In the genomic region with DNA sequence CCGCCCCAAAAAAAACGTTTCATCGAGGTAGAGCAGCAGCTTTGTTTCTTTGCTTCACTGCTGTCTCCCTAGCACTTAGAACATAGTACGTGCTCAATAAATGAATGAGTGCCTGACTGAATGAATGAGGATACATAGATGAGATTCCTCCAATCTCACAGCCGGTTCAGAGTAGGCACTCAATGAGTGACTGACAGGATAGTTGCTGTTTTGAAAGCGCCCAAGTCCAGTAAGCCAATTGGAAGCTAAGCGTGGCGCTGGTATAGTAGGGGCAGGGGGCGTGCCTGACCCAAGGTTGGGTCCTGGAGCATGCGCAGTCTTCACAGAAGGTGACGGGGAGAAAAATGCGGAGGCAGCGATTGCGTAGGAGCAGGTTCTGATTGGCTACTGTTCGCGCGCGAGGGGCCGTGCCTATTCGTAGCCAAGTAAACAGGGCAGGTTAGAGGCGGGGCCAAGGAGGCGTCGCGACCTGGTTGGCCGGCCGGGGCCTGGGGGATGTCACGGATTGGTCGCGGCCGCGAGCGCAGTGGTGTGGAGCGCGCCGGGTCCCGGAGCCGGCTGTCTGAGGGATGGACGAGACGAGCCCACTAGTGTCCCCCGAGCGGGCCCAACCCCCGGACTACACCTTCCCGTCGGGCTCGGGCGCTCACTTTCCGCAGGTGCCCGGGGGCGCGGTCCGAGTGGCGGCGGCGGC, we compare ENCODE assay signal across 1 cellular context.
TF ChIP-seq lines count a peak whose summit lies in the region.

A gene (plus strand): TSS at position 498 of the 694 bp plus-strand sequence. CDS start 72 bp downstream, at position 570.

TF ChIP-seq in HepG2, 621 proteins besides CTCF, POLR2A, EP300 and RAD21 (continued from another document and continues in another):
- TF ChIP-seq HCFC1 (IDR thresholded peaks at IDR 0.05; ENCODE audit: low read depth, low read length) (no peak), ONECUT2 (CRISPR knock-in tag; IDR thresholded peaks at IDR 0.05) (no peak), ZSCAN12 (CRISPR knock-in tag; IDR thresholded peaks at IDR 0.05) (no peak), MIER3 (CRISPR knock-in tag; IDR thresholded peaks at IDR 0.05; ENCODE audit: borderline replicate concordance) (peak; percentile 32; the same call in 1 of the 2 replicates), ZNF430 (CRISPR knock-in tag; IDR thresholded peaks at IDR 0.05) (no peak), DNMT1 (CRISPR knock-in tag; IDR thresholded peaks at IDR 0.05) (no peak), TGIF2 (CRISPR knock-in tag; IDR thresholded peaks at IDR 0.05) (peak; percentile 75), ZNF24 (IDR thresholded peaks at IDR 0.05) (peak; percentile 94), ZNF790 (CRISPR knock-in tag; IDR thresholded peaks at IDR 0.05; ENCODE audit: borderline replicate concordance) (no peak; the same call in 1 of the 2 replicates), ZNF878 (CRISPR knock-in tag; IDR thresholded peaks at IDR 0.05) (no peak), PAWR (CRISPR knock-in tag; IDR thresholded peaks at IDR 0.05; ENCODE audit: borderline replicate concordance) (no peak), POGZ (CRISPR knock-in tag; IDR thresholded peaks at IDR 0.05) (peak; percentile 75), POLR2AphosphoS5 (IDR thresholded peaks at IDR 0.05; ENCODE audit: low read depth, low read length) (peak; percentile 35; the same call in 1 of the 2 replicates), KLF12 (CRISPR knock-in tag; IDR thresholded peaks at IDR 0.05; ENCODE audit: borderline replicate concordance) (no peak), NFIB (CRISPR knock-in tag; IDR thresholded peaks at IDR 0.05; ENCODE audit: borderline replicate concordance) (no peak), YEATS4 (CRISPR knock-in tag; IDR thresholded peaks at IDR 0.05; ENCODE audit: borderline replicate concordance) (no peak), TAF1 (CRISPR knock-in tag; IDR thresholded peaks at IDR 0.05) (peak; percentile 74), RCOR2 (CRISPR knock-in tag; IDR thresholded peaks at IDR 0.05) (peak; percentile 71; the same call in 1 of the 2 replicates), SP2 (CRISPR knock-in tag; IDR thresholded peaks at IDR 0.05) (peak; percentile 85), KAT7 (CRISPR knock-in tag; IDR thresholded peaks at IDR 0.05; ENCODE audit: borderline replicate concordance) (peak; percentile 49; the same call in 1 of the 2 replicates), MEIS2 (CRISPR knock-in tag; IDR thresholded peaks at IDR 0.05) (peak; percentile 19; the same call in 1 of the 2 replicates), ZNF768 (CRISPR knock-in tag; IDR thresholded peaks at IDR 0.05) (no peak), ERF (CRISPR knock-in tag; IDR thresholded peaks at IDR 0.05) (peak; percentile 82; the same call in 1 of the 2 replicates), ZNF775 (CRISPR knock-in tag; IDR thresholded peaks at IDR 0.05; ENCODE audit: borderline replicate concordance) (no peak), POLR2G (IDR thresholded peaks at IDR 0.05; ENCODE audit: low read depth, low read length) (peak; percentile 61; the same call in 1 of the 2 replicates), ZMYM2 (CRISPR knock-in tag; IDR thresholded peaks at IDR 0.05) (no peak), U2AF2 (IDR thresholded peaks at IDR 0.05; ENCODE audit: low read depth, low read length) (no peak), SKI (IDR thresholded peaks at IDR 0.05; ENCODE audit: partially characterized antibody) (peak; percentile 34), SALL1 (CRISPR knock-in tag; IDR thresholded peaks at IDR 0.05) (peak; percentile 70), FOSL2 (CRISPR knock-in tag; IDR thresholded peaks at IDR 0.05) (peak; percentile 39), LCORL (IDR thresholded peaks at IDR 0.05) (no peak), LCORL (CRISPR knock-in tag; IDR thresholded peaks at IDR 0.05) (0 out of 2 replicates have a peak, but pooled peaks have one; percentile 20), FOXA1 (IDR thresholded peaks at IDR 0.05) (no peak; the same call in 1 of the 2 replicates), FOXA1 (CRISPR knock-in tag; IDR thresholded peaks at IDR 0.05) (peak; percentile 96), TBX2 (CRISPR knock-in tag; IDR thresholded peaks at IDR 0.05; ENCODE audit: borderline replicate concordance) (peak; percentile 68; the same call in 1 of the 2 replicates), ARID2 (CRISPR knock-in tag; IDR thresholded peaks at IDR 0.05; ENCODE audit: borderline replicate concordance) (no peak), XRCC5 (optimal IDR thresholded peaks at IDR 0.05; ENCODE audit: low read length) (peak; percentile 41), CENPT (CRISPR knock-in tag; IDR thresholded peaks at IDR 0.05; ENCODE audit: low read depth) (no peak), SRSF1 (optimal IDR thresholded peaks at IDR 0.05; ENCODE audit: low read depth, low read length) (no peak), ZNF124 (CRISPR knock-in tag; IDR thresholded peaks at IDR 0.05) (no peak), SPEN (CRISPR knock-in tag; IDR thresholded peaks at IDR 0.05; ENCODE audit: low read depth) (0 out of 2 replicates have a peak, but pooled peaks have one; percentile 38)
- TF ChIP-seq, protein P1, sequence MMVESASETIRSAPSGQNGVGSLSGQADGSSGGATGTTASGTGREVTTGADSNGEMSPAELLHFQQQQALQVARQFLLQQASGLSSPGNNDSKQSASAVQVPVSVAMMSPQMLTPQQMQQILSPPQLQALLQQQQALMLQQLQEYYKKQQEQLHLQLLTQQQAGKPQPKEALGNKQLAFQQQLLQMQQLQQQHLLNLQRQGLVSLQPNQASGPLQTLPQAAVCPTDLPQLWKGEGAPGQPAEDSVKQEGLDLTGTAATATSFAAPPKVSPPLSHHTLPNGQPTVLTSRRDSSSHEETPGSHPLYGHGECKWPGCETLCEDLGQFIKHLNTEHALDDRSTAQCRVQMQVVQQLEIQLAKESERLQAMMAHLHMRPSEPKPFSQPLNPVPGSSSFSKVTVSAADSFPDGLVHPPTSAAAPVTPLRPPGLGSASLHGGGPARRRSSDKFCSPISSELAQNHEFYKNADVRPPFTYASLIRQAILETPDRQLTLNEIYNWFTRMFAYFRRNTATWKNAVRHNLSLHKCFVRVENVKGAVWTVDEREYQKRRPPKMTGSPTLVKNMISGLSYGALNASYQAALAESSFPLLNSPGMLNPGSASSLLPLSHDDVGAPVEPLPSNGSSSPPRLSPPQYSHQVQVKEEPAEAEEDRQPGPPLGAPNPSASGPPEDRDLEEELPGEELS (CRISPR knock-in tag; IDR thresholded peaks at IDR 0.05), result peak; percentile 41; the same call in 1 of the 2 replicates
- TF ChIP-seq, protein P2, sequence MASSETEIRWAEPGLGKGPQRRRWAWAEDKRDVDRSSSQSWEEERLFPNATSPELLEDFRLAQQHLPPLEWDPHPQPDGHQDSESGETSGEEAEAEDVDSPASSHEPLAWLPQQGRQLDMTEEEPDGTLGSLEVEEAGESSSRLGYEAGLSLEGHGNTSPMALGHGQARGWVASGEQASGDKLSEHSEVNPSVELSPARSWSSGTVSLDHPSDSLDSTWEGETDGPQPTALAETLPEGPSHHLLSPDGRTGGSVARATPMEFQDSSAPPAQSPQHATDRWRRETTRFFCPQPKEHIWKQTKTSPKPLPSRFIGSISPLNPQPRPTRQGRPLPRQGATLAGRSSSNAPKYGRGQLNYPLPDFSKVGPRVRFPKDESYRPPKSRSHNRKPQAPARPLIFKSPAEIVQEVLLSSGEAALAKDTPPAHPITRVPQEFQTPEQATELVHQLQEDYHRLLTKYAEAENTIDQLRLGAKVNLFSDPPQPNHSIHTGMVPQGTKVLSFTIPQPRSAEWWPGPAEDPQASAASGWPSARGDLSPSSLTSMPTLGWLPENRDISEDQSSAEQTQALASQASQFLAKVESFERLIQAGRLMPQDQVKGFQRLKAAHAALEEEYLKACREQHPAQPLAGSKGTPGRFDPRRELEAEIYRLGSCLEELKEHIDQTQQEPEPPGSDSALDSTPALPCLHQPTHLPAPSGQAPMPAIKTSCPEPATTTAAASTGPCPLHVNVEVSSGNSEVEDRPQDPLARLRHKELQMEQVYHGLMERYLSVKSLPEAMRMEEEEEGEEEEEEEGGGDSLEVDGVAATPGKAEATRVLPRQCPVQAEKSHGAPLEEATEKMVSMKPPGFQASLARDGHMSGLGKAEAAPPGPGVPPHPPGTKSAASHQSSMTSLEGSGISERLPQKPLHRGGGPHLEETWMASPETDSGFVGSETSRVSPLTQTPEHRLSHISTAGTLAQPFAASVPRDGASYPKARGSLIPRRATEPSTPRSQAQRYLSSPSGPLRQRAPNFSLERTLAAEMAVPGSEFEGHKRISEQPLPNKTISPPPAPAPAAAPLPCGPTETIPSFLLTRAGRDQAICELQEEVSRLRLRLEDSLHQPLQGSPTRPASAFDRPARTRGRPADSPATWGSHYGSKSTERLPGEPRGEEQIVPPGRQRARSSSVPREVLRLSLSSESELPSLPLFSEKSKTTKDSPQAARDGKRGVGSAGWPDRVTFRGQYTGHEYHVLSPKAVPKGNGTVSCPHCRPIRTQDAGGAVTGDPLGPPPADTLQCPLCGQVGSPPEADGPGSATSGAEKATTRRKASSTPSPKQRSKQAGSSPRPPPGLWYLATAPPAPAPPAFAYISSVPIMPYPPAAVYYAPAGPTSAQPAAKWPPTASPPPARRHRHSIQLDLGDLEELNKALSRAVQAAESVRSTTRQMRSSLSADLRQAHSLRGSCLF (CRISPR knock-in tag; IDR thresholded peaks at IDR 0.05; ENCODE audit: borderline replicate concordance), result no peak
- TF ChIP-seq, protein P3, sequence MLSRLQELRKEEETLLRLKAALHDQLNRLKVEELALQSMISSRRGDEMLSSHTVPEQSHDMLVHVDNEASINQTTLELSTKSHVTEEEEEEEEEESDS (CRISPR knock-in tag; IDR thresholded peaks at IDR 0.05; ENCODE audit: borderline replicate concordance), result no peak
- TF ChIP-seq, protein P4, sequence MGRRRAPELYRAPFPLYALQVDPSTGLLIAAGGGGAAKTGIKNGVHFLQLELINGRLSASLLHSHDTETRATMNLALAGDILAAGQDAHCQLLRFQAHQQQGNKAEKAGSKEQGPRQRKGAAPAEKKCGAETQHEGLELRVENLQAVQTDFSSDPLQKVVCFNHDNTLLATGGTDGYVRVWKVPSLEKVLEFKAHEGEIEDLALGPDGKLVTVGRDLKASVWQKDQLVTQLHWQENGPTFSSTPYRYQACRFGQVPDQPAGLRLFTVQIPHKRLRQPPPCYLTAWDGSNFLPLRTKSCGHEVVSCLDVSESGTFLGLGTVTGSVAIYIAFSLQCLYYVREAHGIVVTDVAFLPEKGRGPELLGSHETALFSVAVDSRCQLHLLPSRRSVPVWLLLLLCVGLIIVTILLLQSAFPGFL (CRISPR knock-in tag; IDR thresholded peaks at IDR 0.05), result no peak
- TF ChIP-seq, protein P5, sequence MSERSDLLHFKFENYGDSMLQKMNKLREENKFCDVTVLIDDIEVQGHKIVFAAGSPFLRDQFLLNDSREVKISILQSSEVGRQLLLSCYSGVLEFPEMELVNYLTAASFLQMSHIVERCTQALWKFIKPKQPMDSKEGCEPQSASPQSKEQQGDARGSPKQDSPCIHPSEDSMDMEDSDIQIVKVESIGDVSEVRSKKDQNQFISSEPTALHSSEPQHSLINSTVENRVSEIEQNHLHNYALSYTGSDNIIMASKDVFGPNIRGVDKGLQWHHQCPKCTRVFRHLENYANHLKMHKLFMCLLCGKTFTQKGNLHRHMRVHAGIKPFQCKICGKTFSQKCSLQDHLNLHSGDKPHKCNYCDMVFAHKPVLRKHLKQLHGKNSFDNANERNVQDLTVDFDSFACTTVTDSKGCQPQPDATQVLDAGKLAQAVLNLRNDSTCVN (CRISPR knock-in tag; IDR thresholded peaks at IDR 0.05; ENCODE audit: borderline replicate concordance), result 0 out of 2 replicates have a peak, but pooled peaks have one; percentile 19
- TF ChIP-seq, protein P6, sequence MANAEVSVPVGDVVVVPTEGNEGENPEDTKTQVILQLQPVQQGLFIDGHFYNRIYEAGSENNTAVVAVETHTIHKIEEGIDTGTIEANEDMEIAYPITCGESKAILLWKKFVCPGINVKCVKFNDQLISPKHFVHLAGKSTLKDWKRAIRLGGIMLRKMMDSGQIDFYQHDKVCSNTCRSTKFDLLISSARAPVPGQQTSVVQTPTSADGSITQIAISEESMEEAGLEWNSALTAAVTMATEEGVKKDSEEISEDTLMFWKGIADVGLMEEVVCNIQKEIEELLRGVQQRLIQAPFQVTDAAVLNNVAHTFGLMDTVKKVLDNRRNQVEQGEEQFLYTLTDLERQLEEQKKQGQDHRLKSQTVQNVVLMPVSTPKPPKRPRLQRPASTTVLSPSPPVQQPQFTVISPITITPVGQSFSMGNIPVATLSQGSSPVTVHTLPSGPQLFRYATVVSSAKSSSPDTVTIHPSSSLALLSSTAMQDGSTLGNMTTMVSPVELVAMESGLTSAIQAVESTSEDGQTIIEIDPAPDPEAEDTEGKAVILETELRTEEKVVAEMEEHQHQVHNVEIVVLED (CRISPR knock-in tag; IDR thresholded peaks at IDR 0.05; ENCODE audit: borderline replicate concordance), result peak; percentile 75; the same call in 1 of the 2 replicates
- TF ChIP-seq, protein P7, sequence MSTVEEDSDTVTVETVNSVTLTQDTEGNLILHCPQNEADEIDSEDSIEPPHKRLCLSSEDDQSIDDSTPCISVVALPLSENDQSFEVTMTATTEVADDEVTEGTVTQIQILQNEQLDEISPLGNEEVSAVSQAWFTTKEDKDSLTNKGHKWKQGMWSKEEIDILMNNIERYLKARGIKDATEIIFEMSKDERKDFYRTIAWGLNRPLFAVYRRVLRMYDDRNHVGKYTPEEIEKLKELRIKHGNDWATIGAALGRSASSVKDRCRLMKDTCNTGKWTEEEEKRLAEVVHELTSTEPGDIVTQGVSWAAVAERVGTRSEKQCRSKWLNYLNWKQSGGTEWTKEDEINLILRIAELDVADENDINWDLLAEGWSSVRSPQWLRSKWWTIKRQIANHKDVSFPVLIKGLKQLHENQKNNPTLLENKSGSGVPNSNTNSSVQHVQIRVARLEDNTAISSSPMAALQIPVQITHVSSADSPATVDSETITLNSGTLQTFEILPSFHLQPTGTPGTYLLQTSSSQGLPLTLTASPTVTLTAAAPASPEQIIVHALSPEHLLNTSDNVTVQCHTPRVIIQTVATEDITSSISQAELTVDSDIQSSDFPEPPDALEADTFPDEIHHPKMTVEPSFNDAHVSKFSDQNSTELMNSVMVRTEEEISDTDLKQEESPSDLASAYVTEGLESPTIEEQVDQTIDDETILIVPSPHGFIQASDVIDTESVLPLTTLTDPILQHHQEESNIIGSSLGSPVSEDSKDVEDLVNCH (CRISPR knock-in tag; IDR thresholded peaks at IDR 0.05), result no peak
